In the genomic region with DNA sequence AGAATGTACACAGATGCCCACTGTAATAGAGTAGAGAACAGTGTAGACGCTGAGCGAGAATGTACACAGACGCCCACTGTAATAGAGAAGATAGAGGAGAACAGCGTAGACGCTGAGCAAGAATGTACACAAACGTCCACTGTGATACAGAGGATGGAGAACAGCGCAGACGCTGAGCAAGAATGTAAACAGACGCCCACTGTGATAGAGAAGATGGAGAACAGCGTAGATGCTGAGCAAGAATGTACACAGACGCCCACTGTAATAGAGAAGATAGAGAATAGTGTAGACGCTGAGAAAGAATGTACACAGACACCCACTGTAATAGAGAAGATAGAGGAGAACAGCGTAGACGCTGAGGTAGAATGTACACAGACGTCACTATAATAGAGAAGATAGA, we compare ENCODE assay signal across 2 cellular contexts.
TF ChIP-seq lines count a peak whose summit lies in the region.

No MANE protein-coding gene starts in this region.

TF ChIP-seq in IMR-90, 13 proteins besides CTCF, POLR2A, EP300 and RAD21 (continued from another document):
- TF ChIP-seq, protein P1, sequence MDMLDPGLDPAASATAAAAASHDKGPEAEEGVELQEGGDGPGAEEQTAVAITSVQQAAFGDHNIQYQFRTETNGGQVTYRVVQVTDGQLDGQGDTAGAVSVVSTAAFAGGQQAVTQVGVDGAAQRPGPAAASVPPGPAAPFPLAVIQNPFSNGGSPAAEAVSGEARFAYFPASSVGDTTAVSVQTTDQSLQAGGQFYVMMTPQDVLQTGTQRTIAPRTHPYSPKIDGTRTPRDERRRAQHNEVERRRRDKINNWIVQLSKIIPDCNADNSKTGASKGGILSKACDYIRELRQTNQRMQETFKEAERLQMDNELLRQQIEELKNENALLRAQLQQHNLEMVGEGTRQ (IDR thresholded peaks at IDR 0.05; ENCODE audit: low read depth, low read length), result no peak
- TF ChIP-seq SMC3 (IDR thresholded peaks at IDR 0.05; ENCODE audit: low read depth, low read length) (no peak), RCOR1 (IDR thresholded peaks at IDR 0.05; ENCODE audit: insufficient replicate concordance, low read length) (no peak), MAZ (IDR thresholded peaks at IDR 0.05; ENCODE audit: borderline replicate concordance, low read depth, low read length) (no peak), RFX5 (IDR thresholded peaks at IDR 0.05; ENCODE audit: low read depth, low read length) (no peak), BHLHE40 (IDR thresholded peaks at IDR 0.05; ENCODE audit: low read depth, low read length) (no peak), CEBPB (IDR thresholded peaks at IDR 0.05; ENCODE audit: low read depth, low read length) (no peak), NFE2L2 (IDR thresholded peaks at IDR 0.05; ENCODE audit: low read depth, low read length) (no peak)

TF ChIP-seq in GM12878, 131 proteins besides CTCF, POLR2A, EP300 and RAD21 (continued from another document):
- TF ChIP-seq, protein P2, sequence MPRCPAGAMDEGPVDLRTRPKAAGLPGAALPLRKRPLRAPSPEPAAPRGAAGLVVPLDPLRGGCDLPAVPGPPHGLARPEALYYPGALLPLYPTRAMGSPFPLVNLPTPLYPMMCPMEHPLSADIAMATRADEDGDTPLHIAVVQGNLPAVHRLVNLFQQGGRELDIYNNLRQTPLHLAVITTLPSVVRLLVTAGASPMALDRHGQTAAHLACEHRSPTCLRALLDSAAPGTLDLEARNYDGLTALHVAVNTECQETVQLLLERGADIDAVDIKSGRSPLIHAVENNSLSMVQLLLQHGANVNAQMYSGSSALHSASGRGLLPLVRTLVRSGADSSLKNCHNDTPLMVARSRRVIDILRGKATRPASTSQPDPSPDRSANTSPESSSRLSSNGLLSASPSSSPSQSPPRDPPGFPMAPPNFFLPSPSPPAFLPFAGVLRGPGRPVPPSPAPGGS (IDR thresholded peaks at IDR 0.05; ENCODE audit: borderline replicate concordance, insufficient read depth, low read depth, low read length, poor library complexity, severe bottlenecking), result peak; percentile 33
